ENCODE assay signal across 8 cellular contexts in the genomic region with DNA sequence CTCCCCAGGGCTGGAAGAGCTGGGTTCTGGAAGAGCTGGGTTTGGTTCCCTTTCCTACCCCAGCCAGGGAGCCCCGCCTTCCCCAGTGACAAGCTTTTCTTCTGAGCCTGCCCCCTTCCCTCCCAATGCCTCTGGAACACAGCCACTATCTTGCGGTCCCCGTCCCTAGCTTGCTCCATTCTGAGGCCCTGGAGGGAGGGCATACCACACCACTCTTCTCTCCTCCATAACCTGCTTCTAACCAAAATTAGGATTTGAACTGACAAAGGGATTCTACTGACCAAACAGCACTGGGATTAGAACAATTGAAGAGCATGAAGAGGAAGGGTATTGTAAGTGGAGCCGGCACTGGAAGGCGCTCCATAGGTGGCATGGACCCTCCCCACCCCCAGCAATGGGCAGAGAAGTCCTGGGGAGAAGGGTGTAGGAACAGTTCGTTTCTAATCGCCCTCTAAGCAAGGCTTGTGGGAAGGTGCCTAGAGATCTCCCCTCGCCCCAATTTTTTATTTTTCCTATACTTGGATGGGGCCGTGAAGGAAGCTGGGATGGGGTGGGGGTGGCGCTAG. TPM values are rescaled to one million over a fixed set of nuclear protein-coding genes. Genes with fewer than 3 reads are reported as not detected.
DNase-seq lines count a peak whose midpoint lies in the region; ATAC-seq and TF ChIP-seq lines count a peak whose summit lies in the region.

No MANE protein-coding gene starts in this region.

- TF ChIP-seq POLR2A in gastroesophageal sphincter (IDR thresholded peaks at IDR 0.05) = no peak

- H3K27me3 ChIP-seq in gastroesophageal sphincter = no peaks in the 10 kb centered on the region

- H3K4me3 Mint-ChIP-seq in activated T-cell treated with anti-CD3 and anti-CD28 coated beads, Interleukin-2, amount 50 U/mL, for 4 hours = peak overlapping the region; percentile 92

- TF ChIP-seq CTCF in gastroesophageal sphincter (IDR thresholded peaks at IDR 0.05) = no peak

- H3K4me3 ChIP-seq in gastroesophageal sphincter = peak overlapping the region; percentile 82 to 92

- H3K4me1 Mint-ChIP-seq in activated T-cell treated with anti-CD3 and anti-CD28 coated beads, Interleukin-2, amount 50 U/mL, for 4 hours (ENCODE audit: low read depth) = peaks cover 29% of the 10 kb centered on the region

- no peaks in the 10 kb centered on the region for H3K9me3 Mint-ChIP-seq in activated T-cell treated with anti-CD3 and anti-CD28 coated beads, Interleukin-2, amount 50 U/mL, for 4 hours

- peaks cover 0 to 21% of the 10 kb centered on the region in 2 donors for H3K36me3 ChIP-seq in gastroesophageal sphincter

- peak; percentile 83 for DNase-seq in EL
- peak; percentile 68 for DNase-seq in LHCN-M2 (ENCODE audit: low read depth)
- no peak for DNase-seq in activated T-cell treated with anti-CD3 and anti-CD28 coated beads, Interleukin-2, amount 50 U/mL, for 4 hours
- peak in 43 of 56 donors; percentile 5 to 69 (median 33) for DNase-seq in nucleus accumbens (lab: John Stamatoyannopoulos, UW)
- no peak for DNase-seq in activated gamma-delta T cell treated with Interleukin-2 at 50 U/mL for 16 hours
- no peak for DNase-seq in NCI-H187 (lab: John Stamatoyannopoulos, UW)

- WGBS in gastroesophageal sphincter (ENCODE audit: low coverage in 1 of 2), 2 donors = 0% methylated on average over 2 to 4 of the region's 10 CpGs

- H3K36me3 Mint-ChIP-seq in activated T-cell treated with anti-CD3 and anti-CD28 coated beads, Interleukin-2, amount 50 U/mL, for 4 hours (ENCODE audit: insufficient read depth) = peaks cover 16% of the 10 kb centered on the region

- no peaks in the 10 kb centered on the region for H3K9me3 ChIP-seq in gastroesophageal sphincter

- peaks cover 2 to 51% (median 27%) of the 10 kb centered on the region in 3 donors for H3K4me1 ChIP-seq in gastroesophageal sphincter

- H3K27ac ChIP-seq in gastroesophageal sphincter = peak overlapping the region; percentile 55 to 94 (median 91)

- TF ChIP-seq EP300 in gastroesophageal sphincter (IDR thresholded peaks at IDR 0.05) = no peak

- no peaks in the 10 kb centered on the region for H3K27me3 Mint-ChIP-seq in activated T-cell treated with anti-CD3 and anti-CD28 coated beads, Interleukin-2, amount 50 U/mL, for 4 hours (ENCODE audit: low read depth)

- ATAC-seq in activated T-cell treated with anti-CD3 and anti-CD28 coated beads, Interleukin-2, amount 50 U/mL, for 4 hours = no peak
- ATAC-seq in gastroesophageal sphincter (peak; percentile 60), GM18498 (IDR thresholded peaks at IDR 0.05; ENCODE audit: unreplicated experiment) (no peak)

RNA-seq across cellular contexts. Expression of gene C1orf216, which starts 0.7 kb away (rescaled TPM):
- 30.5 and 31.3 TPM in 2 replicates for total RNA-seq in LHCN-M2 (2014; rRNA removed)
- 25.0 TPM for polyA plus RNA-seq in LHCN-M2 (2012)
- 10 to 100 TPM; 19.5 to 20.6 (median 19.9) TPM for total RNA-seq in activated T-cell treated with anti-CD3 and anti-CD28 coated beads, Interleukin-2, amount 50 U/mL, for 4 hours
- 10 to 100 TPM; 23.6 to 35.4 (median 25.2) TPM for total RNA-seq in gastroesophageal sphincter

RNA-seq across cellular contexts. Expression of gene CLSPN, which starts 51.8 kb away (rescaled TPM):
- total RNA-seq in LHCN-M2 (2014; rRNA removed) (33.0 and 46.2 TPM in 2 replicates), gastroesophageal sphincter (under 1 TPM in 3 of 4 donors, not detected in 1; 0.08 to 0.99 (median 0.13) TPM)
- polyA plus RNA-seq in LHCN-M2 (2012) = 15.2 TPM
- 10 to 100 TPM; 34.6 to 39.2 (median 35.7) TPM for total RNA-seq in activated T-cell treated with anti-CD3 and anti-CD28 coated beads, Interleukin-2, amount 50 U/mL, for 4 hours

Comparison
In these comparisons a context has a peak if more than half of its experiments do, and no peak if none do; other contexts are left out.
1. DNase-seq: peak in EL (single experiment), LHCN-M2 (single experiment) and nucleus accumbens (43 of 56); none in activated T-cell treated with anti-CD3 and anti-CD28 coated beads, Interleukin-2, amount 50 U/mL, for 4 hours (single experiment), activated gamma-delta T cell treated with Interleukin-2 at 50 U/mL for 16 hours (single experiment) and NCI-H187 (0 of 2).
2. RNA of gene CLSPN, which starts 51.8 kb away (total RNA-seq): 33.0 to 46.2 TPM in LHCN-M2 and 34.6 to 39.2 TPM in activated T-cell treated with anti-CD3 and anti-CD28 coated beads, Interleukin-2, amount 50 U/mL, for 4 hours; 0.08 to 0.99 TPM in gastroesophageal sphincter; every median in the first group is over 10 times any median in the second.